ENCODE assay signal across 1 cellular context in the genomic region with DNA sequence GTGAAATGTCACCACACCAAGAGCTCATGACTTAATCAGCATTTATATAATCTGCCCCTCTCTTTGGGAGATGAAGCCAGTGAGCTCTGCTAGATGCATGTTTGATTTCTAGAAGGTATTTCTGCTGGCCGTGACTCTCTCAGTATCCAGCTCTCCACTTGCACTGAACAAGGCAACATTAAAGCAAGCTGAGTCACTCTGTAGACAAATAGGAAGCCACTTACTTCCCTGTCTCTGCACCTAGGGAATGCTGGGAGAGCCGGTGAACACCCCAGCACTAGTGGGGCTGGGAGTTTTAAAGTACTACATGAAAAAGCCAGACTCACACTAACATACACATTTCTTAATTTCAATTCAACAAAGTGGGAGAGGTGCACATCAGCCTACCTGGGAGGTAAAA.
TF ChIP-seq lines count a peak whose summit lies in the region.

No MANE protein-coding gene starts in this region.

TF ChIP-seq in GM12878, 131 proteins besides CTCF, POLR2A, EP300 and RAD21 (continued from another document):
- TF ChIP-seq NFIC (IDR thresholded peaks at IDR 0.05; ENCODE audit: low read depth, low read length) (no peak), TCF3 (IDR thresholded peaks at IDR 0.05; ENCODE audit: borderline replicate concordance, insufficient read depth, low read depth, low read length) (no peak), POLR2AphosphoS5 (IDR thresholded peaks at IDR 0.05; ENCODE audit: low read length) (no peak), CEBPB (IDR thresholded peaks at IDR 0.05; ENCODE audit: borderline replicate concordance in 1 of 2, low read depth in 2 of 2, low read length in 2 of 2) (no peak), RUNX3 (IDR thresholded peaks at IDR 0.05; ENCODE audit: low read length) (no peak), HDAC2 (IDR thresholded peaks at IDR 0.05) (no peak), SUZ12 (IDR thresholded peaks at IDR 0.05; ENCODE audit: unreplicated experiment) (no peak), SREBF2 (IDR thresholded peaks at IDR 0.05; ENCODE audit: low read length) (no peak), JUND (IDR thresholded peaks at IDR 0.05; ENCODE audit: low read depth, low read length) (no peak)
- TF ChIP-seq, protein P1, sequence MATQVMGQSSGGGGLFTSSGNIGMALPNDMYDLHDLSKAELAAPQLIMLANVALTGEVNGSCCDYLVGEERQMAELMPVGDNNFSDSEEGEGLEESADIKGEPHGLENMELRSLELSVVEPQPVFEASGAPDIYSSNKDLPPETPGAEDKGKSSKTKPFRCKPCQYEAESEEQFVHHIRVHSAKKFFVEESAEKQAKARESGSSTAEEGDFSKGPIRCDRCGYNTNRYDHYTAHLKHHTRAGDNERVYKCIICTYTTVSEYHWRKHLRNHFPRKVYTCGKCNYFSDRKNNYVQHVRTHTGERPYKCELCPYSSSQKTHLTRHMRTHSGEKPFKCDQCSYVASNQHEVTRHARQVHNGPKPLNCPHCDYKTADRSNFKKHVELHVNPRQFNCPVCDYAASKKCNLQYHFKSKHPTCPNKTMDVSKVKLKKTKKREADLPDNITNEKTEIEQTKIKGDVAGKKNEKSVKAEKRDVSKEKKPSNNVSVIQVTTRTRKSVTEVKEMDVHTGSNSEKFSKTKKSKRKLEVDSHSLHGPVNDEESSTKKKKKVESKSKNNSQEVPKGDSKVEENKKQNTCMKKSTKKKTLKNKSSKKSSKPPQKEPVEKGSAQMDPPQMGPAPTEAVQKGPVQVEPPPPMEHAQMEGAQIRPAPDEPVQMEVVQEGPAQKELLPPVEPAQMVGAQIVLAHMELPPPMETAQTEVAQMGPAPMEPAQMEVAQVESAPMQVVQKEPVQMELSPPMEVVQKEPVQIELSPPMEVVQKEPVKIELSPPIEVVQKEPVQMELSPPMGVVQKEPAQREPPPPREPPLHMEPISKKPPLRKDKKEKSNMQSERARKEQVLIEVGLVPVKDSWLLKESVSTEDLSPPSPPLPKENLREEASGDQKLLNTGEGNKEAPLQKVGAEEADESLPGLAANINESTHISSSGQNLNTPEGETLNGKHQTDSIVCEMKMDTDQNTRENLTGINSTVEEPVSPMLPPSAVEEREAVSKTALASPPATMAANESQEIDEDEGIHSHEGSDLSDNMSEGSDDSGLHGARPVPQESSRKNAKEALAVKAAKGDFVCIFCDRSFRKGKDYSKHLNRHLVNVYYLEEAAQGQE (IDR thresholded peaks at IDR 0.05; ENCODE audit: low read depth, low read length) = no peak
